ENCODE assay signal across 1 cellular context in the genomic region with DNA sequence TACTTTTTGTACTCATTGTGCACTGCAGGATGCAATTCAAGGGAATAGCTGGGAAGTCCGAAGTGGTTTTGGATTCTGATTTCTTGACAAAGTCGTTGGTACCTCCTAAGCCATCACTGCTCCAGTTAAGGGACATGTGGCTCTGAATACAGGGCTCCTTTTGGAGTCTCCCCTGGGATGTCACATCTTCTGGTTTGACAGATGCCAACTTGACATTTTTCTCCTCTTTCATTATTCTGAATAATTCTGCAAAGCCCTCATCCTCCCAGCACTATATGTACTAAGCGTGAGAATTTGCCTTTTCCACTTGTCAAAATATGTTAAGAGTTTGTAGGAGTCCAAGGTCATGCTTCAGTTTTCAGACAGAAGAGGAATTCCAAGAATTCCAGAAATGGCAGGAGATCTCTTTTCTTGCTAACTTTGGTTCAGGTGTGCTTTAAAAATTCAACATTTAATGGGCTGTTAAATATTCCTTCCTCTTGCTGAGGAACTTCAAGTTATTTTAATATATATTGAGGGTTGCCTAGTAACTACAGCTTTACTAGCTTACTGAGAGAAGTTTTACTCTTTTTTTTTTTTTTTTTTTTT.
TF ChIP-seq lines count a peak whose summit lies in the region.

No MANE protein-coding gene starts in this region.

TF ChIP-seq in WTC11, 78 proteins besides CTCF, POLR2A, EP300 and RAD21 (continued from another document):
- TF ChIP-seq, protein P1, sequence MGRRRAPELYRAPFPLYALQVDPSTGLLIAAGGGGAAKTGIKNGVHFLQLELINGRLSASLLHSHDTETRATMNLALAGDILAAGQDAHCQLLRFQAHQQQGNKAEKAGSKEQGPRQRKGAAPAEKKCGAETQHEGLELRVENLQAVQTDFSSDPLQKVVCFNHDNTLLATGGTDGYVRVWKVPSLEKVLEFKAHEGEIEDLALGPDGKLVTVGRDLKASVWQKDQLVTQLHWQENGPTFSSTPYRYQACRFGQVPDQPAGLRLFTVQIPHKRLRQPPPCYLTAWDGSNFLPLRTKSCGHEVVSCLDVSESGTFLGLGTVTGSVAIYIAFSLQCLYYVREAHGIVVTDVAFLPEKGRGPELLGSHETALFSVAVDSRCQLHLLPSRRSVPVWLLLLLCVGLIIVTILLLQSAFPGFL (CRISPR knock-in tag; IDR thresholded peaks at IDR 0.05; ENCODE audit: borderline replicate concordance), result no peak
- TF ChIP-seq, protein P2, sequence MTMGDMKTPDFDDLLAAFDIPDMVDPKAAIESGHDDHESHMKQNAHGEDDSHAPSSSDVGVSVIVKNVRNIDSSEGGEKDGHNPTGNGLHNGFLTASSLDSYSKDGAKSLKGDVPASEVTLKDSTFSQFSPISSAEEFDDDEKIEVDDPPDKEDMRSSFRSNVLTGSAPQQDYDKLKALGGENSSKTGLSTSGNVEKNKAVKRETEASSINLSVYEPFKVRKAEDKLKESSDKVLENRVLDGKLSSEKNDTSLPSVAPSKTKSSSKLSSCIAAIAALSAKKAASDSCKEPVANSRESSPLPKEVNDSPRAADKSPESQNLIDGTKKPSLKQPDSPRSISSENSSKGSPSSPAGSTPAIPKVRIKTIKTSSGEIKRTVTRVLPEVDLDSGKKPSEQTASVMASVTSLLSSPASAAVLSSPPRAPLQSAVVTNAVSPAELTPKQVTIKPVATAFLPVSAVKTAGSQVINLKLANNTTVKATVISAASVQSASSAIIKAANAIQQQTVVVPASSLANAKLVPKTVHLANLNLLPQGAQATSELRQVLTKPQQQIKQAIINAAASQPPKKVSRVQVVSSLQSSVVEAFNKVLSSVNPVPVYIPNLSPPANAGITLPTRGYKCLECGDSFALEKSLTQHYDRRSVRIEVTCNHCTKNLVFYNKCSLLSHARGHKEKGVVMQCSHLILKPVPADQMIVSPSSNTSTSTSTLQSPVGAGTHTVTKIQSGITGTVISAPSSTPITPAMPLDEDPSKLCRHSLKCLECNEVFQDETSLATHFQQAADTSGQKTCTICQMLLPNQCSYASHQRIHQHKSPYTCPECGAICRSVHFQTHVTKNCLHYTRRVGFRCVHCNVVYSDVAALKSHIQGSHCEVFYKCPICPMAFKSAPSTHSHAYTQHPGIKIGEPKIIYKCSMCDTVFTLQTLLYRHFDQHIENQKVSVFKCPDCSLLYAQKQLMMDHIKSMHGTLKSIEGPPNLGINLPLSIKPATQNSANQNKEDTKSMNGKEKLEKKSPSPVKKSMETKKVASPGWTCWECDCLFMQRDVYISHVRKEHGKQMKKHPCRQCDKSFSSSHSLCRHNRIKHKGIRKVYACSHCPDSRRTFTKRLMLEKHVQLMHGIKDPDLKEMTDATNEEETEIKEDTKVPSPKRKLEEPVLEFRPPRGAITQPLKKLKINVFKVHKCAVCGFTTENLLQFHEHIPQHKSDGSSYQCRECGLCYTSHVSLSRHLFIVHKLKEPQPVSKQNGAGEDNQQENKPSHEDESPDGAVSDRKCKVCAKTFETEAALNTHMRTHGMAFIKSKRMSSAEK (CRISPR knock-in tag; IDR thresholded peaks at IDR 0.05; ENCODE audit: borderline replicate concordance), result no peak
- TF ChIP-seq CBFB (CRISPR knock-in tag; IDR thresholded peaks at IDR 0.05; ENCODE audit: low read depth) (no peak), MXD4 (CRISPR knock-in tag; IDR thresholded peaks at IDR 0.05; ENCODE audit: borderline replicate concordance) (no peak)
